In genomic region chr18:78875268-78875997, GRCh38 we compare ENCODE assay signal across 9 cellular contexts.
A peak's percentile ranks its signal among the peaks of the same experiment; 100 is the strongest.
DNase-seq lines count a peak whose midpoint lies in the region; ATAC-seq and TF ChIP-seq lines count a peak whose summit lies in the region.
"Had no signal": no experiment of that assay in that cellular context is flagged by ENCODE, and none has a peak within 500 bp of the region (broad histone marks: within the 10 kb centered on the region; RNA-seq: fewer than 3 reads in every experiment).

No MANE protein-coding gene starts in this region.

- CTCF ChIA-PET in activated CD4-positive, alpha-beta memory T cell treated with anti-CD3 and anti-CD28 coated beads, Interleukin-2, amount 10 ng/mL, durations not matched to agents 7 days and 5 days (lab: Charles Lee), result interaction anchor here (0.7 to 2.1 kb wide), 6 partner anchors 10 to 963 kb away, joined by 3 to 5 read pairs (median 3); no protein-coding TSS in a partner anchor

- peak; percentile 56 for DNase-seq in activated CD8-positive, alpha-beta memory T cell treated with anti-CD3 and anti-CD28 coated beads, Interleukin-2, amount 50 U/mL, for 48 hours
- no peak for DNase-seq in activated CD8-positive, alpha-beta memory T cell treated with anti-CD3 and anti-CD28 coated beads, Interleukin-2, amount 50 U/mL, for 4 hours
- DNase-seq in NCI-H128 (lab: John Stamatoyannopoulos, UW; ENCODE audit: unreplicated experiment) (peak; percentile 42), kidney epithelial cell (ENCODE audit: low read depth) (no peak), COLO829 (ENCODE audit: low spot score) (no peak), GOT3 (lab: John Stamatoyannopoulos, UW) (no peak)
- DNase-seq in activated CD4-positive, alpha-beta memory T cell treated with anti-CD3 and anti-CD28 coated beads, Interleukin-2, amount 10 ng/mL, durations not matched to agents 7 days and 5 days, result peak; percentile 43

- TF ChIP-seq CTCF in kidney epithelial cell (IDR thresholded peaks at IDR 0.05; ENCODE audit: insufficient read depth, low read length, poor library complexity, severe bottlenecking), result peak; percentile 60

- no peak overlapping the region for H3K27ac Mint-ChIP-seq in activated CD4-positive, alpha-beta memory T cell treated with anti-CD3 and anti-CD28 coated beads, Interleukin-2, amount 10 ng/mL, durations not matched to agents 7 days and 5 days
- H3K27ac Mint-ChIP-seq: natural killer cell treated with Interleukin-12 subunit alpha and Interleukin-12 subunit beta and Interleukin-15 and Interleukin-18, amount 100 ng/mL, for 72 hours had no signal

- H3K9me3 Mint-ChIP-seq in activated CD4-positive, alpha-beta memory T cell treated with anti-CD3 and anti-CD28 coated beads, Interleukin-2, amount 10 ng/mL, durations not matched to agents 7 days and 5 days, result no peaks in the 10 kb centered on the region
- H3K9me3 Mint-ChIP-seq: natural killer cell treated with Interleukin-12 subunit alpha and Interleukin-12 subunit beta and Interleukin-15 and Interleukin-18, amount 100 ng/mL, for 72 hours had no signal

- H3K4me1 Mint-ChIP-seq in activated CD4-positive, alpha-beta memory T cell treated with anti-CD3 and anti-CD28 coated beads, Interleukin-2, amount 10 ng/mL, durations not matched to agents 7 days and 5 days, result no peaks in the 10 kb centered on the region

- H3K27me3 Mint-ChIP-seq in activated CD4-positive, alpha-beta memory T cell treated with anti-CD3 and anti-CD28 coated beads, Interleukin-2, amount 10 ng/mL, durations not matched to agents 7 days and 5 days, result peaks cover 2% of the 10 kb centered on the region

- no peak overlapping the region for H3K4me3 Mint-ChIP-seq in activated CD4-positive, alpha-beta memory T cell treated with anti-CD3 and anti-CD28 coated beads, Interleukin-2, amount 10 ng/mL, durations not matched to agents 7 days and 5 days
- H3K4me3 Mint-ChIP-seq: natural killer cell treated with Interleukin-12 subunit alpha and Interleukin-12 subunit beta and Interleukin-15 and Interleukin-18, amount 100 ng/mL, for 72 hours had no signal

- no peaks in the 10 kb centered on the region for H3K36me3 Mint-ChIP-seq in activated CD4-positive, alpha-beta memory T cell treated with anti-CD3 and anti-CD28 coated beads, Interleukin-2, amount 10 ng/mL, durations not matched to agents 7 days and 5 days (ENCODE audit: low read depth)
- H3K36me3 Mint-ChIP-seq: natural killer cell treated with Interleukin-12 subunit alpha and Interleukin-12 subunit beta and Interleukin-15 and Interleukin-18, amount 100 ng/mL, for 72 hours had no signal

- ATAC-seq in GM19467 (IDR thresholded peaks at IDR 0.05; ENCODE audit: unreplicated experiment), result no peak

- no peaks in the 10 kb centered on the region for H3K36me3 ChIP-seq in kidney epithelial cell (ENCODE audit: control insufficient read depth, insufficient read depth, low read length)

- no peaks in the 10 kb centered on the region for H3K27me3 ChIP-seq in kidney epithelial cell (ENCODE audit: control insufficient read depth, insufficient read depth, low read length)

- POLR2A ChIA-PET in activated CD4-positive, alpha-beta memory T cell treated with anti-CD3 and anti-CD28 coated beads, Interleukin-2, amount 10 ng/mL, durations not matched to agents 7 days and 5 days (lab: Charles Lee), result no interaction called here

- no peak overlapping the region for H3K4me3 ChIP-seq in kidney epithelial cell (ENCODE audit: low read depth, low read length)

Comparison
In these comparisons a context has a peak if more than half of its experiments do, and no peak if none do; other contexts are left out.
1. DNase-seq: peak in activated CD8-positive, alpha-beta memory T cell treated with anti-CD3 and anti-CD28 coated beads, Interleukin-2, amount 50 U/mL, for 48 hours (single experiment), NCI-H128 (single experiment) and activated CD4-positive, alpha-beta memory T cell treated with anti-CD3 and anti-CD28 coated beads, Interleukin-2, amount 10 ng/mL, durations not matched to agents 7 days and 5 days (single experiment); none in activated CD8-positive, alpha-beta memory T cell treated with anti-CD3 and anti-CD28 coated beads, Interleukin-2, amount 50 U/mL, for 4 hours (single experiment), kidney epithelial cell (single experiment), COLO829 (single experiment) and GOT3 (single experiment).